9 cellular contexts compared by ENCODE assay signal in the genomic region with DNA sequence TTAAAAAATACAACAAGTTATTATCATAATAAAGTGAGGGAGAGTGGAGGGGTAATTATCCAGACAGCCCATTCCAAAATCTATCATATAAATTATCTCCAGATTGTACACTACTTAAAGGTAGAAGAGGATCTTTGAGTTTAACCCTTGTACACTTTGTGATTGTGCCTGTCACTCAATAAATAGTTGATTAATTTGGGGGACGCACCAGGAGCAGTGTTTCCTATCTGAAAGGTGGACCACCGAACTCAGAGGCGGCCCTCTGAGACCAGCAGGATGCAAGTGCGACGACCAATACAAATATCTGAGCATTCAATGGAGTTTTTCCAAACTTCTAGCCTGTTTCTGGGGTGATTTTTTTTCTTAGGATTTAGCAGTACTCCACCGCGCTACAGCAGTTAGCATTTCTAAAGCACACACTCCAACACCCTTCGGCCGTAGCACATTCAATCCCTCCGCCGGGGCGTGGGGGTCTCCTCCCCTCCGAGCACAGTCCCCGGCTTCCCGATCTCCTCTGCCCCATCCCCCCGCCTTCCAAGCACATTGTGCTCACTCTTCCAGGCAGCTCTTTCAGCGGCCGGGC. TPM values are rescaled to one million over a fixed set of nuclear protein-coding genes. Genes with fewer than 3 reads are reported as not detected.
DNase-seq lines count a peak whose midpoint lies in the region; ATAC-seq and TF ChIP-seq lines count a peak whose summit lies in the region.
"Had no signal": no experiment of that assay in that cellular context is flagged by ENCODE, and none has a peak within 500 bp of the region (broad histone marks: within the 10 kb centered on the region; RNA-seq: fewer than 3 reads in every experiment).

No MANE protein-coding gene starts in this region.

- no peak for ATAC-seq in GM18520 (IDR thresholded peaks at IDR 0.05; ENCODE audit: unreplicated experiment)

- WGBS in ectodermal cell, 2 experiments: 0% methylated on average over 18 of the region's 18 CpGs

- TF ChIP-seq CTCF in CD14-positive monocyte (IDR thresholded peaks at IDR 0.05): no peak
- TF ChIP-seq CTCF in LNCaP clone FGC (IDR thresholded peaks at IDR 0.05; ENCODE audit: control insufficient read depth, extremely low read depth, insufficient read depth): no peak
- TF ChIP-seq CTCF in nephron progenitor cell (IDR thresholded peaks at IDR 0.05): no peak

- peaks cover 21% of the 10 kb centered on the region for H3K4me1 ChIP-seq in ectodermal cell (ENCODE audit: control insufficient read depth, insufficient read depth, low read length)

- H3K36me3 ChIP-seq in ectodermal cell (ENCODE audit: control insufficient read depth, insufficient read depth, low read length): no peaks in the 10 kb centered on the region

- H3K27me3 Mint-ChIP-seq in CD14-positive monocyte (ENCODE audit: low read depth in 3 of 3): peaks cover 76 to 87% (median 81%) of the 10 kb centered on the region in 3 donors
- peaks cover 2% of the 10 kb centered on the region for H3K27me3 Mint-ChIP-seq in nephron progenitor cell (ENCODE audit: low read depth, poor library complexity)

- intact Hi-C loops in CD14-positive monocyte (cut with micrococcal nuclease): no loop called here

- H3K4me3 Mint-ChIP-seq in CD14-positive monocyte (peak overlapping the region; percentile 65 to 87), nephron progenitor cell (peak overlapping the region; percentile 88)

- no peaks in the 10 kb centered on the region for H3K27me3 ChIP-seq in ectodermal cell (ENCODE audit: control insufficient read depth, insufficient read depth, low read length, poor library complexity, severe bottlenecking)

- no peaks in the 10 kb centered on the region for H3K9me3 ChIP-seq in ectodermal cell (ENCODE audit: control insufficient read depth, low read length)

- peaks cover 0 to 7% of the 10 kb centered on the region in 2 donors for H3K36me3 Mint-ChIP-seq in CD14-positive monocyte
- H3K36me3 Mint-ChIP-seq in nephron progenitor cell (ENCODE audit: low read depth): no peaks in the 10 kb centered on the region

- DNase-seq in CD14-positive monocyte (ENCODE audit: low spot score) (no peak), LNCaP clone FGC (ENCODE audit: low read depth) (no peak), nephron progenitor cell (peak; percentile 85), NCI-H187 (lab: John Stamatoyannopoulos, UW) (no peak), 8988T (no peak), GM19238 (ENCODE audit: insufficient read length, low spot score) (no peak)
- DNase-seq: erythroblast had no signal

- H3K9me3 Mint-ChIP-seq in CD14-positive monocyte (peaks cover 0 to 19% (median 7%) of the 10 kb centered on the region in 7 donors), nephron progenitor cell (no peaks in the 10 kb centered on the region)

- peak overlapping the region in 1 of 7 donors; percentile 21 for H3K27ac Mint-ChIP-seq in CD14-positive monocyte
- H3K27ac Mint-ChIP-seq in nephron progenitor cell: peak overlapping the region; percentile 99

- peak overlapping the region; percentile 60 for H3K4me3 ChIP-seq in LNCaP clone FGC (ENCODE audit: low read depth, low read length)
- peak overlapping the region; percentile 97 for H3K4me3 ChIP-seq in ectodermal cell (ENCODE audit: insufficient read depth, low read depth, low read length)

- H3K27ac ChIP-seq in ectodermal cell (ENCODE audit: insufficient read depth, low read depth, low read length, poor library complexity, severe bottlenecking): peak overlapping the region; percentile 99

- H3K4me1 Mint-ChIP-seq in CD14-positive monocyte: peaks cover 22% of the 10 kb centered on the region
- peaks cover 51% of the 10 kb centered on the region for H3K4me1 Mint-ChIP-seq in nephron progenitor cell

RNA-seq across cellular contexts. Expression of gene CECR2, which starts 1.0 kb away (rescaled TPM):
- polyA plus RNA-seq in CD14-positive monocyte: under 1 TPM; 0.02 to 0.24 TPM
- polyA plus RNA-seq in ectodermal cell (2013, experiment 1 of 4): 53.1 TPM
- 72.9 TPM for polyA plus RNA-seq in ectodermal cell (2013, experiment 2 of 4)
- polyA plus RNA-seq in ectodermal cell (2013, experiment 3 of 4): 42.7 TPM
- polyA plus RNA-seq in ectodermal cell (2013, experiment 4 of 4): 48.1 TPM
